ENCODE assay signal across 4 cellular contexts in genomic region chr18:46519870-46520269, GRCh38.
"Had no signal": no experiment of that assay in that cellular context is flagged by ENCODE, and none has a peak within 500 bp of the region (broad histone marks: within the 10 kb centered on the region; RNA-seq: fewer than 3 reads in every experiment).

No MANE protein-coding gene starts in this region.

- H3K4me3 ChIP-seq: GM23338 had no signal

- DNase-seq: H9, HCEC 1CT, IMR-90 had no signal
